Comparison of ENCODE assay signal across 8 cellular contexts in genomic region chr19:33064778-33065550, GRCh38. TPM values are rescaled to one million over a fixed set of nuclear protein-coding genes. Genes with fewer than 3 reads are reported as not detected.
A peak's percentile ranks its signal among the peaks of the same experiment; 100 is the strongest.
DNase-seq lines count a peak whose midpoint lies in the region; ATAC-seq lines count a peak whose summit lies in the region.

Gene RHPN2, minus strand, starts transcription at chr19:33064888. Its CDS starts 36 bp downstream, at chr19:33064852.

- peak within 1 kb of the TSS; percentile 43 for H4K91ac ChIP-seq in mesenchymal stem cell (ENCODE audit: low read length)

- no peak within 1 kb of the TSS for H3K23ac ChIP-seq in mesenchymal stem cell (ENCODE audit: low read length in 2 of 2)

- H2BK120ac ChIP-seq in mesenchymal stem cell (ENCODE audit: low read depth, low read length) = peak within 1 kb of the TSS; percentile 37

- peaks cover 10% of the 10 kb centered on the region for H3K4me1 ChIP-seq in ectodermal cell (ENCODE audit: control insufficient read depth, insufficient read depth, low read length)
- H3K4me1 ChIP-seq in mesenchymal stem cell (ENCODE audit: control insufficient read depth, insufficient read depth, low read depth, low read length) = peaks cover 22% of the 10 kb centered on the region

- no peak within 1 kb of the TSS for H3K27ac ChIP-seq in ectodermal cell (ENCODE audit: insufficient read depth, low read depth, low read length, poor library complexity, severe bottlenecking)
- no peak within 1 kb of the TSS for H3K27ac ChIP-seq in mesenchymal stem cell (ENCODE audit: low read length, poor library complexity, severe bottlenecking)

- no peaks in the 10 kb centered on the region for H3K36me3 ChIP-seq in ectodermal cell (ENCODE audit: control insufficient read depth, insufficient read depth, low read length)
- H3K36me3 ChIP-seq in mesenchymal stem cell (ENCODE audit: control insufficient read depth in 1 of 2, insufficient read depth in 2 of 2, low read depth in 1 of 2, low read length in 2 of 2) = peaks cover 0 to 3% of the 10 kb centered on the region in 2 experiments

- H2AFZ ChIP-seq in mesenchymal stem cell (ENCODE audit: low read depth, low read length) = peak within 1 kb of the TSS; percentile 91

- no peak within 1 kb of the TSS for H3K9ac ChIP-seq in mesenchymal stem cell (ENCODE audit: low read length)

- H2AK5ac ChIP-seq in mesenchymal stem cell (ENCODE audit: low read length, severe bottlenecking) = no peak within 1 kb of the TSS

- peak within 1 kb of the TSS; percentile 66 to 71 for H3K18ac ChIP-seq in mesenchymal stem cell (ENCODE audit: low read depth in 1 of 2, low read length in 2 of 2)

- DNase-seq in NCI-H226 (peak; percentile 77), mesenchymal stem cell (peak; percentile 78)
- peak; percentile 79 for DNase-seq in activated CD4-positive, alpha-beta T cell treated with anti-CD3 and anti-CD28 coated beads for 48 hours
- peak; percentile 45 to 71 for DNase-seq in stimulated activated CD8-positive, alpha-beta memory T cell treated with anti-CD3 and anti-CD28 coated beads, Interleukin-2, amount 100 ng/mL, for 48 hours (ENCODE audit: low read depth in 2 of 2)

- ATAC-seq in GM18498 (IDR thresholded peaks at IDR 0.05; ENCODE audit: unreplicated experiment) (peak; percentile 79), HG02798 (IDR thresholded peaks at IDR 0.05; ENCODE audit: poor library complexity, unreplicated experiment) (peak; percentile 83), GM18870 (IDR thresholded peaks at IDR 0.05; ENCODE audit: unreplicated experiment) (no peak)

- peaks cover 15% of the 10 kb centered on the region for H3K27me3 ChIP-seq in ectodermal cell (ENCODE audit: control insufficient read depth, insufficient read depth, low read length, poor library complexity, severe bottlenecking)
- peaks cover 0 to 14% of the 10 kb centered on the region in 2 experiments for H3K27me3 ChIP-seq in mesenchymal stem cell (ENCODE audit: control insufficient read depth in 1 of 2, insufficient read depth in 1 of 2, low read length in 2 of 2)

- H3K4me2 ChIP-seq in mesenchymal stem cell (ENCODE audit: low read length, poor library complexity, severe bottlenecking) = peak within 1 kb of the TSS; percentile 93

- H3K14ac ChIP-seq in mesenchymal stem cell (ENCODE audit: low read length in 2 of 2) = peak within 1 kb of the TSS; percentile 17 to 82

- peak within 1 kb of the TSS; percentile 65 for H3K4me3 ChIP-seq in ectodermal cell (ENCODE audit: insufficient read depth, low read depth, low read length)
- H3K4me3 ChIP-seq in mesenchymal stem cell (ENCODE audit: insufficient read depth in 1 of 2, low read depth in 1 of 2, low read length in 2 of 2) = peak within 1 kb of the TSS; percentile 29 to 82

- no peak within 1 kb of the TSS for H2BK5ac ChIP-seq in mesenchymal stem cell (ENCODE audit: low read depth, low read length, poor library complexity, severe bottlenecking)

- peaks cover 8% of the 10 kb centered on the region for H3K79me1 ChIP-seq in mesenchymal stem cell (replicated peaks; ENCODE audit: low read length, poor library complexity, severe bottlenecking)

- WGBS in ectodermal cell, 2 experiments = 5 to 6% methylated on average over 86 to 87 of the region's 87 CpGs
- 5% methylated on average over 58 of the region's 87 CpGs for WGBS in mesenchymal stem cell

- H2BK12ac ChIP-seq in mesenchymal stem cell (ENCODE audit: low read length in 2 of 2) = peak within 1 kb of the TSS; percentile 61 to 86

- H3K4ac ChIP-seq in mesenchymal stem cell (ENCODE audit: low read depth in 1 of 2, low read length in 2 of 2) = peak within 1 kb of the TSS; percentile 40 to 53

- H3K9me3 ChIP-seq in ectodermal cell (ENCODE audit: control insufficient read depth, low read length) (no peaks in the 10 kb centered on the region), mesenchymal stem cell (ENCODE audit: control insufficient read depth, low read length) (no peaks in the 10 kb centered on the region)

- H2BK15ac ChIP-seq in mesenchymal stem cell (ENCODE audit: low read depth, poor library complexity, severe bottlenecking) = peak within 1 kb of the TSS; percentile 77

- peak within 1 kb of the TSS; percentile 59 for H4K8ac ChIP-seq in mesenchymal stem cell (ENCODE audit: low read length)

RNA-seq across cellular contexts. Expression of gene RHPN2, which starts in this region (rescaled TPM):
- polyA plus RNA-seq in ectodermal cell (2013, experiment 1 of 4) = 18.3 TPM
- 19.9 TPM for polyA plus RNA-seq in ectodermal cell (2013, experiment 2 of 4)
- polyA plus RNA-seq in ectodermal cell (2013, experiment 3 of 4) = 16.1 TPM
- 16.9 TPM for polyA plus RNA-seq in ectodermal cell (2013, experiment 4 of 4)
- 3.8 TPM for polyA plus RNA-seq in mesenchymal stem cell (2013, experiment 1 of 2)
- 3.6 TPM for polyA plus RNA-seq in mesenchymal stem cell (2013, experiment 2 of 2)
